In genomic region chr13:79463604-79464003, GRCh38 we compare ENCODE assay signal across 16 cellular contexts. TPM values are rescaled to one million over a fixed set of nuclear protein-coding genes. Genes with fewer than 3 reads are reported as not detected.
DNase-seq lines count a peak whose midpoint lies in the region; ATAC-seq, FAIRE-seq and TF ChIP-seq lines count a peak whose summit lies in the region.
"Had no signal": no experiment of that assay in that cellular context is flagged by ENCODE, and none has a peak within 500 bp of the region (broad histone marks: within the 10 kb centered on the region; RNA-seq: fewer than 3 reads in every experiment).

No MANE protein-coding gene starts in this region.

- peak; percentile 39 for FAIRE-seq in small intestine (lab: Jason Lieb, UNC)
- FAIRE-seq: GM12892, H1 had no signal

- WGBS in small intestine, 3 donors = 84 to 96% (median 93%) methylated on average over 1 of the region's 1 CpG

- no peaks in the 10 kb centered on the region for H3K4me1 ChIP-seq in small intestine (ENCODE audit: control insufficient read depth in 2 of 2, insufficient read depth in 1 of 2, low read depth in 1 of 2, low read length in 1 of 2)
- no peaks in the 10 kb centered on the region for H3K4me1 ChIP-seq in CD8-positive, alpha-beta T cell (ENCODE audit: insufficient read depth, low read length)

- no peaks in the 10 kb centered on the region for H3K36me3 Mint-ChIP-seq in activated CD8-positive, alpha-beta T cell treated with anti-CD3 and anti-CD28 coated beads for 36 hours (ENCODE audit: low read depth)
- peaks cover 5% of the 10 kb centered on the region for H3K36me3 Mint-ChIP-seq in activated CD8-positive, alpha-beta T cell treated with anti-CD3 and anti-CD28 coated beads, Interleukin-2, amount 10 ng/mL, durations not matched to agents 7 days and 5 days (ENCODE audit: low read depth)
- no peaks in the 10 kb centered on the region for H3K36me3 Mint-ChIP-seq in CD8-positive, alpha-beta T cell
- H3K36me3 Mint-ChIP-seq: CD4-positive, alpha-beta memory T cell had no signal

- no peak overlapping the region for H3K4me3 Mint-ChIP-seq in activated CD8-positive, alpha-beta T cell treated with anti-CD3 and anti-CD28 coated beads for 36 hours
- H3K4me3 Mint-ChIP-seq in activated CD8-positive, alpha-beta T cell treated with anti-CD3 and anti-CD28 coated beads, Interleukin-2, amount 10 ng/mL, durations not matched to agents 7 days and 5 days = no peak overlapping the region
- H3K4me3 Mint-ChIP-seq in stimulated activated naive CD8-positive, alpha-beta T cell treated with anti-CD3 and anti-CD28 coated beads, Interleukin-15, amount 100 ng/mL, for 72 hours = no peak overlapping the region
- no peak overlapping the region for H3K4me3 Mint-ChIP-seq in CD8-positive, alpha-beta T cell
- H3K4me3 Mint-ChIP-seq: CD4-positive, alpha-beta memory T cell had no signal

- H3K4me1 Mint-ChIP-seq in activated CD8-positive, alpha-beta T cell treated with anti-CD3 and anti-CD28 coated beads for 36 hours (ENCODE audit: low read depth) = peaks cover 17% of the 10 kb centered on the region
- peaks cover 9% of the 10 kb centered on the region for H3K4me1 Mint-ChIP-seq in activated CD8-positive, alpha-beta T cell treated with anti-CD3 and anti-CD28 coated beads, Interleukin-2, amount 10 ng/mL, durations not matched to agents 7 days and 5 days (ENCODE audit: low read depth)
- H3K4me1 Mint-ChIP-seq in stimulated activated naive CD8-positive, alpha-beta T cell treated with anti-CD3 and anti-CD28 coated beads, Interleukin-15, amount 100 ng/mL, for 72 hours = peaks cover 24% of the 10 kb centered on the region
- no peaks in the 10 kb centered on the region for H3K4me1 Mint-ChIP-seq in CD8-positive, alpha-beta T cell (ENCODE audit: low read depth)

- H3K27me3 ChIP-seq in small intestine (ENCODE audit: control insufficient read depth in 2 of 2, insufficient read depth in 2 of 2, low read length in 2 of 2) = no peaks in the 10 kb centered on the region
- no peaks in the 10 kb centered on the region for H3K27me3 ChIP-seq in CD8-positive, alpha-beta T cell (ENCODE audit: insufficient read depth, low read length)

- intact Hi-C loops in activated CD8-positive, alpha-beta T cell treated with anti-CD3 and anti-CD28 coated beads for 36 hours (cut with micrococcal nuclease) = no loop called here
- intact Hi-C loops in CD8-positive, alpha-beta T cell (cut with DNase I, micrococcal nuclease) = no loop called here

- no peak for DNase-seq in activated CD8-positive, alpha-beta T cell treated with anti-CD3 and anti-CD28 coated beads for 36 hours
- DNase-seq in activated CD8-positive, alpha-beta T cell treated with anti-CD3 and anti-CD28 coated beads, Interleukin-2, amount 10 ng/mL, durations not matched to agents 7 days and 5 days = no peak
- no peak for DNase-seq in stimulated activated naive CD8-positive, alpha-beta T cell treated with anti-CD3 and anti-CD28 coated beads, Interleukin-15, amount 100 ng/mL, for 72 hours
- no peak for DNase-seq in stimulated activated naive CD8-positive, alpha-beta T cell treated with anti-CD3 and anti-CD28 coated beads, Interleukin-15, Interleukin-2, amounts not matched to agents 100 U/mL and 50 U/mL, for 24 hours
- DNase-seq in small intestine = no peak
- no peak for DNase-seq in CD8-positive, alpha-beta T cell
- DNase-seq: C1 segment of cervical spinal cord; Caco-2; CD4-positive, alpha-beta memory T cell; DMS153; DND-41; GM23248; H7; HCEC 1CT had no signal

- no peak for TF ChIP-seq CTCF in activated CD8-positive, alpha-beta T cell treated with anti-CD3 and anti-CD28 coated beads for 36 hours (IDR thresholded peaks at IDR 0.05)
- TF ChIP-seq CTCF in CD8-positive, alpha-beta T cell (IDR thresholded peaks at IDR 0.05) = no peak

- H3K9me3 Mint-ChIP-seq in activated CD8-positive, alpha-beta T cell treated with anti-CD3 and anti-CD28 coated beads for 36 hours = no peaks in the 10 kb centered on the region
- H3K9me3 Mint-ChIP-seq in activated CD8-positive, alpha-beta T cell treated with anti-CD3 and anti-CD28 coated beads, Interleukin-2, amount 10 ng/mL, durations not matched to agents 7 days and 5 days (ENCODE audit: insufficient read depth) = peaks cover 8% of the 10 kb centered on the region
- H3K9me3 Mint-ChIP-seq in stimulated activated naive CD8-positive, alpha-beta T cell treated with anti-CD3 and anti-CD28 coated beads, Interleukin-15, amount 100 ng/mL, for 72 hours = no peaks in the 10 kb centered on the region
- no peaks in the 10 kb centered on the region for H3K9me3 Mint-ChIP-seq in CD8-positive, alpha-beta T cell
- H3K9me3 Mint-ChIP-seq: CD4-positive, alpha-beta memory T cell had no signal

- ATAC-seq in activated CD8-positive, alpha-beta T cell treated with anti-CD3 and anti-CD28 coated beads for 36 hours = peak; percentile 37
- no peak for ATAC-seq in activated CD8-positive, alpha-beta T cell treated with anti-CD3 and anti-CD28 coated beads, Interleukin-2, amount 10 ng/mL, durations not matched to agents 7 days and 5 days
- peak; percentile 63 for ATAC-seq in stimulated activated naive CD8-positive, alpha-beta T cell treated with anti-CD3 and anti-CD28 coated beads, Interleukin-15, amount 100 ng/mL, for 72 hours
- ATAC-seq in stimulated activated naive CD8-positive, alpha-beta T cell treated with anti-CD3 and anti-CD28 coated beads, Interleukin-15, Interleukin-2, amounts not matched to agents 100 U/mL and 50 U/mL, for 24 hours = no peak
- no peak for ATAC-seq in CD8-positive, alpha-beta T cell

- no peak overlapping the region for H3K4me3 ChIP-seq in small intestine (ENCODE audit: low read depth in 1 of 2, low read length in 2 of 2)
- H3K4me3 ChIP-seq in CD8-positive, alpha-beta T cell (ENCODE audit: low read depth, low read length) = no peak overlapping the region
- H3K4me3 ChIP-seq: GM23248 had no signal

- H3K27ac ChIP-seq in small intestine (ENCODE audit: low read depth in 1 of 2, low read length in 1 of 2) = no peak overlapping the region
- no peak overlapping the region for H3K27ac ChIP-seq in CD8-positive, alpha-beta T cell (ENCODE audit: low read depth, low read length)
- H3K27ac ChIP-seq: GM23248 had no signal

- no peak overlapping the region for H3K27ac Mint-ChIP-seq in activated CD8-positive, alpha-beta T cell treated with anti-CD3 and anti-CD28 coated beads for 36 hours
- H3K27ac Mint-ChIP-seq in activated CD8-positive, alpha-beta T cell treated with anti-CD3 and anti-CD28 coated beads, Interleukin-2, amount 10 ng/mL, durations not matched to agents 7 days and 5 days = no peak overlapping the region
- H3K27ac Mint-ChIP-seq in stimulated activated naive CD8-positive, alpha-beta T cell treated with anti-CD3 and anti-CD28 coated beads, Interleukin-15, amount 100 ng/mL, for 72 hours = no peak overlapping the region
- no peak overlapping the region for H3K27ac Mint-ChIP-seq in CD8-positive, alpha-beta T cell
- H3K27ac Mint-ChIP-seq: CD4-positive, alpha-beta memory T cell had no signal

- no peaks in the 10 kb centered on the region for H3K27me3 Mint-ChIP-seq in activated CD8-positive, alpha-beta T cell treated with anti-CD3 and anti-CD28 coated beads for 36 hours
- H3K27me3 Mint-ChIP-seq in activated CD8-positive, alpha-beta T cell treated with anti-CD3 and anti-CD28 coated beads, Interleukin-2, amount 10 ng/mL, durations not matched to agents 7 days and 5 days (ENCODE audit: low read depth) = no peaks in the 10 kb centered on the region
- peaks cover 14% of the 10 kb centered on the region for H3K27me3 Mint-ChIP-seq in stimulated activated naive CD8-positive, alpha-beta T cell treated with anti-CD3 and anti-CD28 coated beads, Interleukin-15, amount 100 ng/mL, for 72 hours
- H3K27me3 Mint-ChIP-seq in CD8-positive, alpha-beta T cell (ENCODE audit: low read depth) = no peaks in the 10 kb centered on the region
- H3K27me3 Mint-ChIP-seq: CD4-positive, alpha-beta memory T cell had no signal

- H3K9me3 ChIP-seq in small intestine (ENCODE audit: control insufficient read depth, low read depth) = no peaks in the 10 kb centered on the region
- no peaks in the 10 kb centered on the region for H3K9me3 ChIP-seq in CD8-positive, alpha-beta T cell (ENCODE audit: low read length)
- H3K9me3 ChIP-seq: Caco-2 had no signal

- no peaks in the 10 kb centered on the region for H3K36me3 ChIP-seq in small intestine (ENCODE audit: control insufficient read depth in 2 of 2, insufficient read depth in 2 of 2, low read length in 2 of 2)
- H3K36me3 ChIP-seq in CD8-positive, alpha-beta T cell (ENCODE audit: insufficient read depth, low read length) = no peaks in the 10 kb centered on the region

- CTCF ChIA-PET in activated CD8-positive, alpha-beta T cell treated with anti-CD3 and anti-CD28 coated beads for 36 hours (lab: Charles Lee) = interaction anchor here (1.0 kb wide), 2 partner anchors 17 to 39 kb away, joined by 3 to 4 read pairs; partner anchors contain the start of gene NDFIP2
- CTCF ChIA-PET in activated CD8-positive, alpha-beta T cell treated with anti-CD3 and anti-CD28 coated beads, Interleukin-2, amount 10 ng/mL, durations not matched to agents 7 days and 5 days (lab: Charles Lee) = interaction anchor here (0.7 to 1.9 kb wide), 3 partner anchors 22 to 39 kb away, joined by 3 to 6 read pairs (median 5); no protein-coding TSS in a partner anchor
- CTCF ChIA-PET in CD8-positive, alpha-beta T cell (lab: Charles Lee) = interaction anchor here (0.6 kb wide), 2 partner anchors 36 to 39 kb away, joined by 3 read pairs; no protein-coding TSS in a partner anchor

- POLR2A ChIA-PET in activated CD8-positive, alpha-beta T cell treated with anti-CD3 and anti-CD28 coated beads for 36 hours (lab: Charles Lee) = no interaction called here
- POLR2A ChIA-PET in activated CD8-positive, alpha-beta T cell treated with anti-CD3 and anti-CD28 coated beads, Interleukin-2, amount 10 ng/mL, durations not matched to agents 7 days and 5 days (lab: Charles Lee) = no interaction called here
- POLR2A ChIA-PET in CD8-positive, alpha-beta T cell (lab: Charles Lee) = no interaction called here

RNA-seq across cellular contexts. Expression of gene NDFIP2, which starts 17.4 kb away (rescaled TPM):
- 10 to 100 TPM; 67.4 to 69.1 TPM for total RNA-seq in activated CD8-positive, alpha-beta T cell treated with anti-CD3 and anti-CD28 coated beads for 36 hours
- total RNA-seq in activated CD8-positive, alpha-beta T cell treated with anti-CD3 and anti-CD28 coated beads, Interleukin-2, amount 10 ng/mL, durations not matched to agents 7 days and 5 days = 10 to 100 TPM; 13.4 to 15.3 TPM
- polyA plus RNA-seq in small intestine = 10 to 100 TPM; 34.6 to 59.3 (median 37.0) TPM
- 1 to 10 TPM; 2.6 TPM for total RNA-seq in CD8-positive, alpha-beta T cell

RNA-seq across cellular contexts. Expression of gene RBM26, which starts 57.5 kb away (rescaled TPM):
- total RNA-seq in activated CD8-positive, alpha-beta T cell treated with anti-CD3 and anti-CD28 coated beads for 36 hours = 10 to 100 TPM; 57.6 to 61.1 TPM
- 10 to 100 TPM; 50.6 to 52.0 TPM for total RNA-seq in activated CD8-positive, alpha-beta T cell treated with anti-CD3 and anti-CD28 coated beads, Interleukin-2, amount 10 ng/mL, durations not matched to agents 7 days and 5 days
- 10 to 100 TPM in 2 of 3 donors, 1 to 10 TPM in 1; 7.6 to 14.9 (median 11.0) TPM for polyA plus RNA-seq in small intestine
- total RNA-seq in CD8-positive, alpha-beta T cell = 10 to 100 TPM; 55.7 to 61.1 TPM

Comparison
In these comparisons a context has a peak if more than half of its experiments do, and no peak if none do; other contexts are left out.
1. ATAC-seq: peak in activated CD8-positive, alpha-beta T cell treated with anti-CD3 and anti-CD28 coated beads for 36 hours (single experiment) and stimulated activated naive CD8-positive, alpha-beta T cell treated with anti-CD3 and anti-CD28 coated beads, Interleukin-15, amount 100 ng/mL, for 72 hours (single experiment); none in activated CD8-positive, alpha-beta T cell treated with anti-CD3 and anti-CD28 coated beads, Interleukin-2, amount 10 ng/mL, durations not matched to agents 7 days and 5 days (single experiment), stimulated activated naive CD8-positive, alpha-beta T cell treated with anti-CD3 and anti-CD28 coated beads, Interleukin-15, Interleukin-2, amounts not matched to agents 100 U/mL and 50 U/mL, for 24 hours (single experiment) and CD8-positive, alpha-beta T cell (single experiment).
2. RNA of gene NDFIP2, which starts 17.4 kb away (total RNA-seq): 67.4 to 69.1 TPM in activated CD8-positive, alpha-beta T cell treated with anti-CD3 and anti-CD28 coated beads for 36 hours; 13.4 to 15.3 TPM in activated CD8-positive, alpha-beta T cell treated with anti-CD3 and anti-CD28 coated beads, Interleukin-2, amount 10 ng/mL, durations not matched to agents 7 days and 5 days and 2.6 TPM in CD8-positive, alpha-beta T cell; every median in the first group is over 4 times any median in the second.